1 cellular context compared by ENCODE assay signal in the genomic region with DNA sequence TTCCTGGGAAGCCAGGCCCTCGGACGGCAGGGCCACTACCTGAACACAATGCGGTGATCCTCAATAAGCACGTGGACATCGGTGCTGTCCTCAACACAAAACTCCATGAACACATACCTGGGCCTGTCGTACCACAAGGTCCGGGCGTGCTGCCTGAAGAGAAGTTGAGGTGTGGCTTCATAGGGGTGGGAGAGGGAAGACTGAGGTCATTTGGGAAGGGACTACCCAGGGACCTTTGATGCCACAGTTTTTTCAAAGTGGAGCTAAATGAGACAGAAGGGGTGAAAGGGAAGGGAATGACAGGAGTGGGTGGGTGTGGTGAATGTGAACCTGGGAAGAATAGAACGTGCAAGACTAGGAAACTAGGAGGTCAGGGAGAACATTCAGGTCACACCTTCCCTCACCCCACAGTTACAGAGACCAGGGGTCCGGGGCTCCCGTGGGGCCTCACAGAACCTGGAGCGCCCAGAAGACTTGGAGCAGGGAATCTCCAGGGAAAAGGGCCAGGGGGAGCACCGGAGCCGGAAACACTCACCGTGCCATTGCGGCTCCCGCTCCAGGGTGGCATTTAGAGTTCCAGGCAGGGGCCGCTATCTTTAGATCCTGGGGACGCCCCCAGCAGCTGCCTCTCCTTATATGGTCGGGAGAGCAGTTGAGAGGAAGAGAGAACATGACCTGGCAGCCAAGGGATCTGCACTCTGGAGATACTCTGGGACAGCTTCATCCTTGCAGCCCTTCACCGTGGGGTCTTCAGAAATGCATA.
TF ChIP-seq lines count a peak whose summit lies in the region.

Gene PTGES3L, minus strand, starts transcription at position 570 of the 763 bp plus-strand sequence. Its CDS starts 27 bp downstream, at position 543.

TF ChIP-seq in HepG2, 621 proteins besides CTCF, POLR2A, EP300 and RAD21 (continued from another document and continues in another):
- no peak for TF ChIP-seq ATAD3A (CRISPR knock-in tag; IDR thresholded peaks at IDR 0.05)
- 0 out of 2 replicates have a peak, but pooled peaks have one; percentile 16 for TF ChIP-seq REL (CRISPR knock-in tag; conservative IDR thresholded peaks at IDR 0.05)
- no peak for TF ChIP-seq UBTF (CRISPR knock-in tag; IDR thresholded peaks at IDR 0.05)
- TF ChIP-seq DBP (CRISPR knock-in tag; IDR thresholded peaks at IDR 0.05; ENCODE audit: not compliant biosample characterization) = no peak
- no peak for TF ChIP-seq CSRNP1 (CRISPR knock-in tag; IDR thresholded peaks at IDR 0.05)
- TF ChIP-seq, protein P1, sequence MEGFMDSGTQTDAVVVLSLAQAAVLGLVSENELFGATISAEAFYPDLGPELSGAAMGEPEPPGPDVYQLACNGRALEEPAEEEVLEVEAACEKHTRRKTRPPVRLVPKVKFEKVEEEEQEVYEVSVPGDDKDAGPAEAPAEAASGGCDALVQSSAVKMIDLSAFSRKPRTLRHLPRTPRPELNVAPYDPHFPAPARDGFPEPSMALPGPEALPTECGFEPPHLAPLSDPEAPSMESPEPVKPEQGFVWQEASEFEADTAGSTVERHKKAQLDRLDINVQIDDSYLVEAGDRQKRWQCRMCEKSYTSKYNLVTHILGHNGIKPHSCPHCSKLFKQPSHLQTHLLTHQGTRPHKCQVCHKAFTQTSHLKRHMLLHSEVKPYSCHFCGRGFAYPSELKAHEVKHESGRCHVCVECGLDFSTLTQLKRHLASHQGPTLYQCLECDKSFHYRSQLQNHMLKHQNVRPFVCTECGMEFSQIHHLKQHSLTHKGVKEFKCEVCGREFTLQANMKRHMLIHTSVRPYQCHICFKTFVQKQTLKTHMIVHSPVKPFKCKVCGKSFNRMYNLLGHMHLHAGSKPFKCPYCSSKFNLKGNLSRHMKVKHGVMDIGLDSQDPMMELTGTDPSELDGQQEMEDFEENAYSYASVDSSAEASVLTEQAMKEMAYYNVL (CRISPR knock-in tag; IDR thresholded peaks at IDR 0.05; ENCODE audit: borderline replicate concordance) = 0 out of 2 replicates have a peak, but pooled peaks have one; percentile 67
- no peak for TF ChIP-seq ZNF558 (CRISPR knock-in tag; IDR thresholded peaks at IDR 0.05; ENCODE audit: borderline replicate concordance)
- TF ChIP-seq MED1 (CRISPR knock-in tag; IDR thresholded peaks at IDR 0.05) = peak; percentile 29; the same call in 1 of the 2 replicates
- 0 out of 2 replicates have a peak, but pooled peaks have one; percentile 85 for TF ChIP-seq ZNF224 (CRISPR knock-in tag; IDR thresholded peaks at IDR 0.05)
- no peak for TF ChIP-seq ZHX2 (IDR thresholded peaks at IDR 0.05; ENCODE audit: low read depth)
- TF ChIP-seq ZHX2 (CRISPR knock-in tag; IDR thresholded peaks at IDR 0.05; ENCODE audit: borderline replicate concordance) = no peak
- TF ChIP-seq IRX3 (CRISPR knock-in tag; IDR thresholded peaks at IDR 0.05; ENCODE audit: borderline replicate concordance, low read depth) = no peak
- TF ChIP-seq ZNF20 (CRISPR knock-in tag; IDR thresholded peaks at IDR 0.05) = no peak
- TF ChIP-seq, protein P2, sequence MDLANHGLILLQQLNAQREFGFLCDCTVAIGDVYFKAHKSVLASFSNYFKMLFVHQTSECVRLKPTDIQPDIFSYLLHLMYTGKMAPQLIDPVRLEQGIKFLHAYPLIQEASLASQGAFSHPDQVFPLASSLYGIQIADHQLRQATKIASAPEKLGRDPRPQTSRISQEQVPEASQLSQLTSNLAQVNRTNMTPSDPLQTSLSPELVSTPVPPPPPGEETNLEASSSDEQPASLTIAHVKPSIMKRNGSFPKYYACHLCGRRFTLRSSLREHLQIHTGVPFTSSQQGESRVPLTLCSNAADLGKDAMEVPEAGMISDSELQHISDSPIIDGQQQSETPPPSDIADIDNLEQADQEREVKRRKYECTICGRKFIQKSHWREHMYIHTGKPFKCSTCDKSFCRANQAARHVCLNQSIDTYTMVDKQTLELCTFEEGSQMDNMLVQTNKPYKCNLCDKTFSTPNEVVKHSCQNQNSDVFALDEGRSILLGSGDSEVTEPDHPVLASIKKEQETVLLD (CRISPR knock-in tag; IDR thresholded peaks at IDR 0.05; ENCODE audit: low read depth) = no peak
- TF ChIP-seq SRSF9 (IDR thresholded peaks at IDR 0.05; ENCODE audit: borderline replicate concordance, insufficient read depth, low read depth, low read length, poor library complexity, severe bottlenecking) = no peak
- TF ChIP-seq, protein P3, sequence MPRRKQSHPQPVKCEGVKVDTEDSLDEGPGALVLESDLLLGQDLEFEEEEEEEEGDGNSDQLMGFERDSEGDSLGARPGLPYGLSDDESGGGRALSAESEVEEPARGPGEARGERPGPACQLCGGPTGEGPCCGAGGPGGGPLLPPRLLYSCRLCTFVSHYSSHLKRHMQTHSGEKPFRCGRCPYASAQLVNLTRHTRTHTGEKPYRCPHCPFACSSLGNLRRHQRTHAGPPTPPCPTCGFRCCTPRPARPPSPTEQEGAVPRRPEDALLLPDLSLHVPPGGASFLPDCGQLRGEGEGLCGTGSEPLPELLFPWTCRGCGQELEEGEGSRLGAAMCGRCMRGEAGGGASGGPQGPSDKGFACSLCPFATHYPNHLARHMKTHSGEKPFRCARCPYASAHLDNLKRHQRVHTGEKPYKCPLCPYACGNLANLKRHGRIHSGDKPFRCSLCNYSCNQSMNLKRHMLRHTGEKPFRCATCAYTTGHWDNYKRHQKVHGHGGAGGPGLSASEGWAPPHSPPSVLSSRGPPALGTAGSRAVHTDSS (CRISPR knock-in tag; conservative IDR thresholded peaks at IDR 0.05) = no peak
- no peak; the same call in 1 of the 2 replicates for TF ChIP-seq PHF20 (CRISPR knock-in tag; IDR thresholded peaks at IDR 0.05)
- no peak for TF ChIP-seq FOSL1 (CRISPR knock-in tag; IDR thresholded peaks at IDR 0.05; ENCODE audit: borderline replicate concordance)
- TF ChIP-seq TEF (CRISPR knock-in tag; IDR thresholded peaks at IDR 0.05) = no peak
- TF ChIP-seq, protein P4, sequence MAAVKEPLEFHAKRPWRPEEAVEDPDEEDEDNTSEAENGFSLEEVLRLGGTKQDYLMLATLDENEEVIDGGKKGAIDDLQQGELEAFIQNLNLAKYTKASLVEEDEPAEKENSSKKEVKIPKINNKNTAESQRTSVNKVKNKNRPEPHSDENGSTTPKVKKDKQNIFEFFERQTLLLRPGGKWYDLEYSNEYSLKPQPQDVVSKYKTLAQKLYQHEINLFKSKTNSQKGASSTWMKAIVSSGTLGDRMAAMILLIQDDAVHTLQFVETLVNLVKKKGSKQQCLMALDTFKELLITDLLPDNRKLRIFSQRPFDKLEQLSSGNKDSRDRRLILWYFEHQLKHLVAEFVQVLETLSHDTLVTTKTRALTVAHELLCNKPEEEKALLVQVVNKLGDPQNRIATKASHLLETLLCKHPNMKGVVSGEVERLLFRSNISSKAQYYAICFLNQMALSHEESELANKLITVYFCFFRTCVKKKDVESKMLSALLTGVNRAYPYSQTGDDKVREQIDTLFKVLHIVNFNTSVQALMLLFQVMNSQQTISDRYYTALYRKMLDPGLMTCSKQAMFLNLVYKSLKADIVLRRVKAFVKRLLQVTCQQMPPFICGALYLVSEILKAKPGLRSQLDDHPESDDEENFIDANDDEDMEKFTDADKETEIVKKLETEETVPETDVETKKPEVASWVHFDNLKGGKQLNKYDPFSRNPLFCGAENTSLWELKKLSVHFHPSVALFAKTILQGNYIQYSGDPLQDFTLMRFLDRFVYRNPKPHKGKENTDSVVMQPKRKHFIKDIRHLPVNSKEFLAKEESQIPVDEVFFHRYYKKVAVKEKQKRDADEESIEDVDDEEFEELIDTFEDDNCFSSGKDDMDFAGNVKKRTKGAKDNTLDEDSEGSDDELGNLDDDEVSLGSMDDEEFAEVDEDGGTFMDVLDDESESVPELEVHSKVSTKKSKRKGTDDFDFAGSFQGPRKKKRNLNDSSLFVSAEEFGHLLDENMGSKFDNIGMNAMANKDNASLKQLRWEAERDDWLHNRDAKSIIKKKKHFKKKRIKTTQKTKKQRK (IDR thresholded peaks at IDR 0.05; ENCODE audit: low read length) = no peak
- TF ChIP-seq RFXAP (CRISPR knock-in tag; IDR thresholded peaks at IDR 0.05; ENCODE audit: borderline replicate concordance) = 0 out of 2 replicates have a peak, but pooled peaks have one; percentile 4
- TF ChIP-seq IRF2 (CRISPR knock-in tag; IDR thresholded peaks at IDR 0.05) = no peak
- TF ChIP-seq ZNF652 (CRISPR knock-in tag; IDR thresholded peaks at IDR 0.05; ENCODE audit: borderline replicate concordance, low read depth) = no peak
- TF ChIP-seq ATF2 (CRISPR knock-in tag; IDR thresholded peaks at IDR 0.05) = no peak
